ENCODE assay signal across 1 cellular context in the genomic region with DNA sequence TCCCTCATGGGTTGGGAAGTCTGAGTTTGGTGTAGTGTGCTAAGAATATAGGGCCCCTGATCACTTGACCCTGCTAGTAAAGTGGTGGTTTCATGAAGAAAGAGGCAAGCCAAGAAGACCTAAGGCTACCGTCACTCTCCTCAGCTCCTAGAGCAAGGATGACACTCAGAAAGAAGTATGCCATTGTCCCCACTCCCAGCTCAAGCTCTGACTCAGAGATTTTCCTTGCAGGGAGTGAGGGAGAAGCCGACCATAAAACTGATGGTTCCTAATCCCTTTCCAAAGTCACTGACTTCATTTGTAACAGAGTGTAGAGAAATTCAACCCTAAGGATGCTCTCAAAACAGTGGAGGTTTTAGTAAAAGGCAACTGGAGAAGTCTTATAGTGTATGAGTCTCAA.
TF ChIP-seq lines count a peak whose summit lies in the region.

No MANE protein-coding gene starts in this region.

TF ChIP-seq in SK-N-SH, 30 proteins besides CTCF, POLR2A, EP300 and RAD21 (continued from another document):
- TF ChIP-seq RFX5 (IDR thresholded peaks at IDR 0.05; ENCODE audit: low read length): no peak
- TF ChIP-seq, protein P1, sequence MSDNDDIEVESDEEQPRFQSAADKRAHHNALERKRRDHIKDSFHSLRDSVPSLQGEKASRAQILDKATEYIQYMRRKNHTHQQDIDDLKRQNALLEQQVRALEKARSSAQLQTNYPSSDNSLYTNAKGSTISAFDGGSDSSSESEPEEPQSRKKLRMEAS (IDR thresholded peaks at IDR 0.05; ENCODE audit: low read depth): no peak
- no peak for TF ChIP-seq FOXJ3 (CRISPR knock-in tag; IDR thresholded peaks at IDR 0.05)
- TF ChIP-seq TAF1 (IDR thresholded peaks at IDR 0.05; ENCODE audit: borderline replicate concordance, low read depth, low read length): no peak
- TF ChIP-seq, protein P2, sequence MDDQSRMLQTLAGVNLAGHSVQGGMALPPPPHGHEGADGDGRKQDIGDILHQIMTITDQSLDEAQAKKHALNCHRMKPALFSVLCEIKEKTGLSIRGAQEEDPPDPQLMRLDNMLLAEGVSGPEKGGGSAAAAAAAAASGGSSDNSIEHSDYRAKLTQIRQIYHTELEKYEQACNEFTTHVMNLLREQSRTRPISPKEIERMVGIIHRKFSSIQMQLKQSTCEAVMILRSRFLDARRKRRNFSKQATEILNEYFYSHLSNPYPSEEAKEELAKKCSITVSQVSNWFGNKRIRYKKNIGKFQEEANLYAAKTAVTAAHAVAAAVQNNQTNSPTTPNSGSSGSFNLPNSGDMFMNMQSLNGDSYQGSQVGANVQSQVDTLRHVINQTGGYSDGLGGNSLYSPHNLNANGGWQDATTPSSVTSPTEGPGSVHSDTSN (IDR thresholded peaks at IDR 0.05): no peak
- TF ChIP-seq, protein P3, sequence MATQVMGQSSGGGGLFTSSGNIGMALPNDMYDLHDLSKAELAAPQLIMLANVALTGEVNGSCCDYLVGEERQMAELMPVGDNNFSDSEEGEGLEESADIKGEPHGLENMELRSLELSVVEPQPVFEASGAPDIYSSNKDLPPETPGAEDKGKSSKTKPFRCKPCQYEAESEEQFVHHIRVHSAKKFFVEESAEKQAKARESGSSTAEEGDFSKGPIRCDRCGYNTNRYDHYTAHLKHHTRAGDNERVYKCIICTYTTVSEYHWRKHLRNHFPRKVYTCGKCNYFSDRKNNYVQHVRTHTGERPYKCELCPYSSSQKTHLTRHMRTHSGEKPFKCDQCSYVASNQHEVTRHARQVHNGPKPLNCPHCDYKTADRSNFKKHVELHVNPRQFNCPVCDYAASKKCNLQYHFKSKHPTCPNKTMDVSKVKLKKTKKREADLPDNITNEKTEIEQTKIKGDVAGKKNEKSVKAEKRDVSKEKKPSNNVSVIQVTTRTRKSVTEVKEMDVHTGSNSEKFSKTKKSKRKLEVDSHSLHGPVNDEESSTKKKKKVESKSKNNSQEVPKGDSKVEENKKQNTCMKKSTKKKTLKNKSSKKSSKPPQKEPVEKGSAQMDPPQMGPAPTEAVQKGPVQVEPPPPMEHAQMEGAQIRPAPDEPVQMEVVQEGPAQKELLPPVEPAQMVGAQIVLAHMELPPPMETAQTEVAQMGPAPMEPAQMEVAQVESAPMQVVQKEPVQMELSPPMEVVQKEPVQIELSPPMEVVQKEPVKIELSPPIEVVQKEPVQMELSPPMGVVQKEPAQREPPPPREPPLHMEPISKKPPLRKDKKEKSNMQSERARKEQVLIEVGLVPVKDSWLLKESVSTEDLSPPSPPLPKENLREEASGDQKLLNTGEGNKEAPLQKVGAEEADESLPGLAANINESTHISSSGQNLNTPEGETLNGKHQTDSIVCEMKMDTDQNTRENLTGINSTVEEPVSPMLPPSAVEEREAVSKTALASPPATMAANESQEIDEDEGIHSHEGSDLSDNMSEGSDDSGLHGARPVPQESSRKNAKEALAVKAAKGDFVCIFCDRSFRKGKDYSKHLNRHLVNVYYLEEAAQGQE (IDR thresholded peaks at IDR 0.05; ENCODE audit: low read depth, low read length): no peak
- TF ChIP-seq GATA2 (CRISPR knock-in tag; IDR thresholded peaks at IDR 0.05): no peak
